In genomic region chr1:228087771-228088251, GRCh38 we compare ENCODE assay signal across 8 cellular contexts. TPM values are rescaled to one million over a fixed set of nuclear protein-coding genes. Genes with fewer than 3 reads are reported as not detected.
DNase-seq lines count a peak whose midpoint lies in the region; ATAC-seq, FAIRE-seq and TF ChIP-seq lines count a peak whose summit lies in the region.

No MANE protein-coding gene starts in this region.

- TF ChIP-seq CTCF in AG04450 (IDR thresholded peaks at IDR 0.05; ENCODE audit: low read depth, low read length): no peak
- TF ChIP-seq CTCF in Loucy (conservative IDR thresholded peaks at IDR 0.05; ENCODE audit: low read length): no peak
- TF ChIP-seq CTCF in kidney (IDR thresholded peaks at IDR 0.05; ENCODE audit: borderline replicate concordance, extremely low read depth, insufficient read depth): no peak
- TF ChIP-seq CTCF in vagina (IDR thresholded peaks at IDR 0.05): no peak

- peaks cover 100% of the 10 kb centered on the region for H3K79me2 ChIP-seq in Loucy (ENCODE audit: insufficient read depth, low read length)

- POLR2A ChIA-PET in AG04450 (lab: Yijun Ruan, JAX): interaction anchor here (0.6 kb wide), 1 partner anchor 9 kb away, joined by 3 read pairs; no protein-coding TSS in a partner anchor

- H3K27me3 ChIP-seq in AG04450 (ENCODE audit: control insufficient read depth, insufficient read depth, low read length) (no peaks in the 10 kb centered on the region), Loucy (ENCODE audit: insufficient read depth, low read length, poor library complexity, severe bottlenecking) (peaks cover 4% of the 10 kb centered on the region), vagina (no peaks in the 10 kb centered on the region)

- no peaks in the 10 kb centered on the region for H3F3A ChIP-seq in Loucy (ENCODE audit: low read depth)

- peaks cover 100% of the 10 kb centered on the region for H4K20me1 ChIP-seq in Loucy (ENCODE audit: insufficient read depth, low read length, poor library complexity, severe bottlenecking)

- intact Hi-C loops in kidney (cut with DNase I): no loop called here
- intact Hi-C loops in vagina (cut with DNase I): loop anchor here (10.0 kb wide), 2 partner anchors 77 to 353 kb away; partner anchors contain the start of genes IBA57, JMJD4 and SNAP47

- H3K9ac ChIP-seq in Loucy (ENCODE audit: low read depth, low read length, poor library complexity, severe bottlenecking): peak overlapping the region; percentile 1
- H3K9ac ChIP-seq in kidney (ENCODE audit: low read length in 2 of 2): no peak overlapping the region

- ATAC-seq in GM21619 (IDR thresholded peaks at IDR 0.05; ENCODE audit: unreplicated experiment): no peak

- peak overlapping the region; percentile 88 for H3K4me2 ChIP-seq in Loucy (ENCODE audit: low read depth, low read length, poor library complexity, severe bottlenecking)

- H3K4me1 ChIP-seq in Loucy (ENCODE audit: insufficient read depth, low read length, poor library complexity, severe bottlenecking): peaks cover 64% of the 10 kb centered on the region
- peaks cover 61 to 70% of the 10 kb centered on the region in 2 donors for H3K4me1 ChIP-seq in kidney (ENCODE audit: control insufficient read depth in 1 of 2, insufficient read depth in 1 of 2, low read depth in 1 of 2, low read length in 2 of 2)
- peaks cover 93% of the 10 kb centered on the region for H3K4me1 ChIP-seq in vagina

- TF ChIP-seq POLR2A in vagina (IDR thresholded peaks at IDR 0.05): no peak

- peaks cover 8% of the 10 kb centered on the region for H3K9me3 ChIP-seq in AG04450 (ENCODE audit: control insufficient read depth, insufficient read depth, low read length)
- H3K9me3 ChIP-seq in Loucy (ENCODE audit: insufficient read depth, low read depth, low read length): no peaks in the 10 kb centered on the region
- no peaks in the 10 kb centered on the region for H3K9me3 ChIP-seq in kidney (ENCODE audit: control insufficient read depth in 1 of 2, low read length in 2 of 2)
- no peaks in the 10 kb centered on the region for H3K9me3 ChIP-seq in vagina

- DNase-seq in AG04450 (ENCODE audit: low read depth, low spot score) (no peak), amniotic epithelial cell (ENCODE audit: low read depth) (peak; percentile 86), kidney (peak; percentile 74), vagina (ENCODE audit: extremely low spot score in 2 of 2) (no peak), NCI-H510A (lab: John Stamatoyannopoulos, UW) (no peak), NCI-H1930 (lab: John Stamatoyannopoulos, UW) (no peak)

- H3K9me2 ChIP-seq in Loucy (replicated peaks; ENCODE audit: low read depth, low read length): no peaks in the 10 kb centered on the region

- CTCF ChIA-PET in AG04450 (lab: Charles Lee): no interaction called here

- no peak for FAIRE-seq in kidney (lab: Jason Lieb, UNC)

- H2AFZ ChIP-seq in Loucy (ENCODE audit: low read length): no peak overlapping the region

- peaks cover 18% of the 10 kb centered on the region; the same call in 1 of the 2 replicates for H3K36me3 ChIP-seq in Loucy (ENCODE audit: insufficient read depth, low read length)
- H3K36me3 ChIP-seq in kidney (ENCODE audit: control insufficient read depth in 1 of 2, insufficient read depth in 2 of 2, low read length in 2 of 2): peaks cover 3 to 5% of the 10 kb centered on the region in 2 donors
- H3K36me3 ChIP-seq in vagina: no peaks in the 10 kb centered on the region

- H3K4me3 ChIP-seq in AG04450 (ENCODE audit: low read depth, low read length) (peak overlapping the region; percentile 25; the same call in 1 of the 2 replicates), Loucy (ENCODE audit: low read length, poor library complexity, severe bottlenecking) (peak overlapping the region; percentile 81), kidney (ENCODE audit: low read length in 2 of 2) (peak overlapping the region in 1 of 2 donors; percentile 1), vagina (peak overlapping the region; percentile 4 to 5)

- H3K27ac ChIP-seq in AG04450 (ENCODE audit: low read depth, low read length): peak overlapping the region; percentile 39
- H3K27ac ChIP-seq in kidney (ENCODE audit: low read depth in 2 of 2, low read length in 2 of 2): no peak overlapping the region
- H3K27ac ChIP-seq in vagina: peak overlapping the region; percentile 2

RNA-seq across cellular contexts. Expression of gene ARF1, which starts 5.3 kb away (rescaled TPM):
- 445 and 528 TPM in 2 replicates for polyA plus RNA-seq in AG04450 (2011; rRNA removed)
- 703 and 979 TPM in 2 replicates for polyA minus RNA-seq in AG04450 (2011; rRNA and poly(A)+ RNA removed)
- total RNA-seq in kidney: 383 TPM
- polyA plus RNA-seq in kidney (ENCODE audit: insufficient read depth, low read depth, low replicate concordance): 398 TPM
- total RNA-seq in vagina: 295 TPM

RNA-seq across cellular contexts. Expression of gene C1orf35, which starts 15.3 kb away (rescaled TPM):
- 3.6 and 4.4 TPM in 2 replicates for polyA plus RNA-seq in AG04450 (2011; rRNA removed)
- polyA minus RNA-seq in AG04450 (2011; rRNA and poly(A)+ RNA removed): 0.51 and 0.70 TPM in 2 replicates
- total RNA-seq in kidney: 17.4 TPM
- polyA plus RNA-seq in kidney (ENCODE audit: insufficient read depth, low read depth, low replicate concordance): 17.6 TPM
- 14.7 TPM for total RNA-seq in vagina

RNA-seq across cellular contexts. Expression of gene MRPL55, which starts 21.3 kb away (rescaled TPM):
- polyA plus RNA-seq in AG04450 (2011; rRNA removed): 33.4 and 52.9 TPM in 2 replicates
- 11.7 and 13.5 TPM in 2 replicates for polyA minus RNA-seq in AG04450 (2011; rRNA and poly(A)+ RNA removed)
- total RNA-seq in kidney: 37.8 TPM
- 141 TPM for polyA plus RNA-seq in kidney (ENCODE audit: insufficient read depth, low read depth, low replicate concordance)
- 73.7 TPM for total RNA-seq in vagina

RNA-seq across cellular contexts. Expression of gene GUK1, which starts 52.3 kb away (rescaled TPM):
- polyA plus RNA-seq in AG04450 (2011; rRNA removed) (177 and 230 TPM in 2 replicates), kidney (ENCODE audit: insufficient read depth, low read depth, low replicate concordance) (410 TPM)
- 59.6 and 84.3 TPM in 2 replicates for polyA minus RNA-seq in AG04450 (2011; rRNA and poly(A)+ RNA removed)
- total RNA-seq in kidney (221 TPM), vagina (299 TPM)

Comparison
In these comparisons a context has a peak if more than half of its experiments do, and no peak if none do; other contexts are left out.
1. DNase-seq: peak in amniotic epithelial cell (single experiment) and kidney (single experiment); none in AG04450 (single experiment), vagina (0 of 2), NCI-H510A (single experiment) and NCI-H1930 (0 of 2).
2. H3K27ac ChIP-seq: peak in AG04450 (single experiment) and vagina (single experiment); none in kidney (0 of 2).